In the genomic region with DNA sequence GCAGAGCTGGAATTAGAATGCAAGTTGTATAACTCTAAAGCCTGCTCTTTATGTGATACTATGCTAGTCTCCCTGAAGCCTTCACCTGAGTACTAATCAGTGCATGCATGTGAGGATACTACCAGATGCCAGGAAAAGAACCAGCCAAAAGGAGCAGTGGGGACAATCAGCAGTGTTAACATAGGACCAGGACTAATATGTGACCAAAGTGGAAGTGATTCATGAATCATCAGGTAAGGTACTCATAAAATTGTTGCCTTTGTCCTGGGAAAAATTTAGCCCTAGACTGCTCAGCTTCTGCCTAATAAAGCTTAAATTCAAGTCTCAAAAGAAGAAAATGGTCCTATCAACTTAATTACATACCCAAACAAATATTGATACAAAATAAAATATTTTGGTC, we compare ENCODE assay signal across 23 cellular contexts. TPM values are rescaled to one million over a fixed set of nuclear protein-coding genes. Genes with fewer than 3 reads are reported as not detected.
"Had no signal": no experiment of that assay in that cellular context is flagged by ENCODE, and none has a peak within 500 bp of the region (broad histone marks: within the 10 kb centered on the region; RNA-seq: fewer than 3 reads in every experiment).

No MANE protein-coding gene starts in this region.

- H2AFZ ChIP-seq: hepatocyte had no signal

- H3K27me3 ChIP-seq: colonic mucosa, esophagus muscularis mucosa, gastroesophageal sphincter, hepatocyte, left lung had no signal

- H3K79me2 ChIP-seq: hepatocyte had no signal

- DNase-seq: colonic mucosa; cortex of kidney; effector CD8-positive, alpha-beta T cell; effector memory CD8-positive, alpha-beta T cell; foreskin keratinocyte; heart left ventricle; hypothalamus; immature natural killer cell; islet precursor cell; kidney; kidney glomerular epithelial cell; left cardiac atrium; left lung; left ventricle myocardium superior; mammary epithelial cell; mesendoderm; midbrain had no signal

- H3K36me3 ChIP-seq: colonic mucosa, esophagus muscularis mucosa, gastroesophageal sphincter, heart left ventricle, left lung had no signal

- H3K9me3 ChIP-seq: colonic mucosa had no signal

- H3K4me3 ChIP-seq: colonic mucosa, esophagus muscularis mucosa, gastroesophageal sphincter, heart left ventricle, hepatocyte, left lung, lung had no signal

- ATAC-seq: effector memory CD8-positive, alpha-beta T cell; foreskin keratinocyte; gastroesophageal sphincter; heart left ventricle; left cardiac atrium; left lung; left ventricle myocardium superior had no signal

- H3K4me2 ChIP-seq: hepatocyte had no signal

- H3K27ac ChIP-seq: colonic mucosa, esophagus muscularis mucosa, foreskin keratinocyte, gastroesophageal sphincter, heart left ventricle, hepatocyte, left lung had no signal

- H3K4me1 ChIP-seq: colonic mucosa, esophagus muscularis mucosa, foreskin keratinocyte, gastroesophageal sphincter, heart left ventricle, left lung had no signal

RNA-seq across cellular contexts. Expression of gene TSLP, which starts 13.4 kb away (rescaled TPM):
- total RNA-seq: endothelial cell of umbilical vein, frontal cortex had no signal
- polyA plus RNA-seq: endothelial cell of umbilical vein, immature natural killer cell had no signal
